Comparison of ENCODE assay signal across 8 cellular contexts in the genomic region with DNA sequence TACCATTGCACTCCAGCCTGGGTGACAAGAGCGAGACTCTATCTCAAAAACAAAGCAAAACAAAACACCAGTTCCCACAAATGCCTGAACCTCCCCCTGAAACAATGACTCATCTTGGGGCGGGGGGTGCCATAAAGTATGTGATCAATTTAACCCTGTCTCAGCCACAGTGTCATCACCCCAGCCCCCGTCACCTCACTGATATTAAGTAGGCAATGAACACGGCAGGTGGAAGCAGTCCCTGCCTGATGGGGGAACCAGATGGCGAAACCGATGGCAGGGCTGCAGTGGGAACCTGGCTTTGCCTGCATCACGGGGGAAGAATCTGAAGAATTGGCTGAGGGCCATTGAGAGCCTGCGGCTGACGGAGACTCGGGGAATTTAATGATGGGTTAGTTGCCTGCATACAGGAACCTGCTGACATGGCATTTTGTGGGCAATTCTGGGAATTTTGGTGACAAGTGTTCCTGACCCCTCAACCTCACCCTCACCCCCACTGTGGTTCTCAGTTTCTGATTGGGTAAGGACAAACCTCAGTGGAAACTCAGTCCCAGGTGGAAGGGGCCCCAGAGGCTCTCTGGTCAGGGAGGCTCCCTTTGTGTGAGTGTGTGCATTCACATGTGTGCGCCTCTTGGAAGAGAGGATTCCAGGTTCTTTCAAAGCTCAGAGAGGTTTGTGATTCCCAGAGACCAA. TPM values are rescaled to one million over a fixed set of nuclear protein-coding genes. Genes with fewer than 3 reads are reported as not detected.
DNase-seq lines count a peak whose midpoint lies in the region; ATAC-seq, FAIRE-seq and TF ChIP-seq lines count a peak whose summit lies in the region.

No MANE protein-coding gene starts in this region.

- no peak overlapping the region for H3K27ac Mint-ChIP-seq in activated T-helper 17 cell treated with anti-CD3 and anti-CD28 coated beads, Interleukin-2, amount 50 U/mL, for 72 hours
- H3K27ac Mint-ChIP-seq in naive thymus-derived CD8-positive, alpha-beta T cell, result peak overlapping the region in 2 of 10 donors; percentile 30 to 63
- no peak overlapping the region for H3K27ac Mint-ChIP-seq in endothelial cell (ENCODE audit: unreplicated experiment)

- no peaks in the 10 kb centered on the region for H3K9me3 Mint-ChIP-seq in activated T-helper 17 cell treated with anti-CD3 and anti-CD28 coated beads, Interleukin-2, amount 50 U/mL, for 72 hours
- no peaks in the 10 kb centered on the region for H3K9me3 Mint-ChIP-seq in naive thymus-derived CD8-positive, alpha-beta T cell
- no peaks in the 10 kb centered on the region for H3K9me3 Mint-ChIP-seq in endothelial cell (ENCODE audit: unreplicated experiment)

- no peaks in the 10 kb centered on the region for H3K36me3 Mint-ChIP-seq in activated T-helper 17 cell treated with anti-CD3 and anti-CD28 coated beads, Interleukin-2, amount 50 U/mL, for 72 hours (ENCODE audit: low read depth)
- no peaks in the 10 kb centered on the region for H3K36me3 Mint-ChIP-seq in naive thymus-derived CD8-positive, alpha-beta T cell
- H3K36me3 Mint-ChIP-seq in endothelial cell (ENCODE audit: low read depth, unreplicated experiment), result no peaks in the 10 kb centered on the region

- TF ChIP-seq CTCF in endothelial cell (IDR thresholded peaks at IDR 0.05; ENCODE audit: unreplicated experiment), result no peak

- POLR2A ChIA-PET in naive thymus-derived CD8-positive, alpha-beta T cell (lab: Charles Lee), result no interaction called here

- H3K4me3 Mint-ChIP-seq in activated T-helper 17 cell treated with anti-CD3 and anti-CD28 coated beads, Interleukin-2, amount 50 U/mL, for 72 hours, result peak overlapping the region; percentile 12
- H3K4me3 Mint-ChIP-seq in naive thymus-derived CD8-positive, alpha-beta T cell, result no peak overlapping the region
- no peak overlapping the region for H3K4me3 Mint-ChIP-seq in endothelial cell (ENCODE audit: unreplicated experiment)

- ATAC-seq in activated T-helper 17 cell treated with anti-CD3 and anti-CD28 coated beads, Interleukin-2, amount 50 U/mL, for 72 hours (replicated peaks), result peak; percentile 90
- ATAC-seq in HG03039 (IDR thresholded peaks at IDR 0.05; ENCODE audit: unreplicated experiment), result no peak
- ATAC-seq in naive thymus-derived CD8-positive, alpha-beta T cell, result no peak

- H3K27me3 Mint-ChIP-seq in activated T-helper 17 cell treated with anti-CD3 and anti-CD28 coated beads, Interleukin-2, amount 50 U/mL, for 72 hours, result peaks cover 24% of the 10 kb centered on the region
- peaks cover 9 to 49% (median 24%) of the 10 kb centered on the region in 5 donors for H3K27me3 Mint-ChIP-seq in naive thymus-derived CD8-positive, alpha-beta T cell
- peaks cover 9% of the 10 kb centered on the region for H3K27me3 Mint-ChIP-seq in endothelial cell (ENCODE audit: unreplicated experiment)

- DNase-seq in CD1c-positive myeloid dendritic cell (ENCODE audit: extremely low spot score) (peak; percentile 3), HTR-8/SVneo (ENCODE audit: insufficient read length, low spot score) (peak; percentile 87), left kidney (ENCODE audit: low read depth, low spot score) (peak; percentile 72), T-helper 9 cell (no peak), endothelial cell (ENCODE audit: low spot score) (no peak)
- DNase-seq in naive thymus-derived CD8-positive, alpha-beta T cell, result no peak

- H3K4me1 Mint-ChIP-seq in activated T-helper 17 cell treated with anti-CD3 and anti-CD28 coated beads, Interleukin-2, amount 50 U/mL, for 72 hours, result peaks cover 8% of the 10 kb centered on the region
- peaks cover 3 to 9% (median 4%) of the 10 kb centered on the region in 4 donors for H3K4me1 Mint-ChIP-seq in naive thymus-derived CD8-positive, alpha-beta T cell
- H3K4me1 Mint-ChIP-seq in endothelial cell (ENCODE audit: unreplicated experiment), result no peaks in the 10 kb centered on the region

- FAIRE-seq in HTR-8/SVneo (lab: Jason Lieb, UNC), result peak; percentile 89

RNA-seq across cellular contexts. Expression of gene SHISAL1, which starts 39.1 kb away (rescaled TPM):
- not detected for total RNA-seq in activated T-helper 17 cell treated with anti-CD3 and anti-CD28 coated beads, Interleukin-2, amount 50 U/mL, for 72 hours
- not detected for total RNA-seq in naive thymus-derived CD8-positive, alpha-beta T cell
- polyA plus RNA-seq in naive thymus-derived CD8-positive, alpha-beta T cell, result not detected
- 6.5 TPM for total RNA-seq in endothelial cell (ENCODE audit: unreplicated experiment)

Comparison
In these comparisons a context has a peak if more than half of its experiments do, and no peak if none do; other contexts are left out.
1. DNase-seq: peak in CD1c-positive myeloid dendritic cell (single experiment), HTR-8/SVneo (single experiment) and left kidney (single experiment); none in naive thymus-derived CD8-positive, alpha-beta T cell (0 of 10), T-helper 9 cell (single experiment) and endothelial cell (single experiment).